Comparison of ENCODE assay signal across 1 cellular context in the genomic region with DNA sequence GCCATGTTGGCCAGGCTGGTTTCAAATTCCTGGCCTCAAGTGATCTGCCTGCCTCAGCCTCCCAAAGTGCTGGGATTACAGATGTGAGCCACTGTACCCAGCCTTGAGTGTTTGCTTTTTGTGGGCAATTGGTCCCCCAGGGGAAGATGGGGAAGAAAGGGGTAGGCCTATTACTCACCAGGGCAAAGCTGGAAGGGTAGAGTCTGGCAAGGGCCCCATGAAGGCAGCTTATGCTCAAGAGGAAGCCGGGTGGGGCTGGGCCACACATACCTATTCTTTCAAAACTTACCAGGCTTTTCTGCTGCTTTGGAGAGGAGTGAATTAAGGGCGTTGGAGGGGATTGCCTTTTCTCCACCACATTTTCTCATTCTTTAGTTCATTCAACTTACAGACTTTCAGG.
TF ChIP-seq lines count a peak whose summit lies in the region.

No MANE protein-coding gene starts in this region.

TF ChIP-seq in GM23338, 12 proteins besides CTCF, POLR2A, EP300 and RAD21:
- TF ChIP-seq, protein P1, sequence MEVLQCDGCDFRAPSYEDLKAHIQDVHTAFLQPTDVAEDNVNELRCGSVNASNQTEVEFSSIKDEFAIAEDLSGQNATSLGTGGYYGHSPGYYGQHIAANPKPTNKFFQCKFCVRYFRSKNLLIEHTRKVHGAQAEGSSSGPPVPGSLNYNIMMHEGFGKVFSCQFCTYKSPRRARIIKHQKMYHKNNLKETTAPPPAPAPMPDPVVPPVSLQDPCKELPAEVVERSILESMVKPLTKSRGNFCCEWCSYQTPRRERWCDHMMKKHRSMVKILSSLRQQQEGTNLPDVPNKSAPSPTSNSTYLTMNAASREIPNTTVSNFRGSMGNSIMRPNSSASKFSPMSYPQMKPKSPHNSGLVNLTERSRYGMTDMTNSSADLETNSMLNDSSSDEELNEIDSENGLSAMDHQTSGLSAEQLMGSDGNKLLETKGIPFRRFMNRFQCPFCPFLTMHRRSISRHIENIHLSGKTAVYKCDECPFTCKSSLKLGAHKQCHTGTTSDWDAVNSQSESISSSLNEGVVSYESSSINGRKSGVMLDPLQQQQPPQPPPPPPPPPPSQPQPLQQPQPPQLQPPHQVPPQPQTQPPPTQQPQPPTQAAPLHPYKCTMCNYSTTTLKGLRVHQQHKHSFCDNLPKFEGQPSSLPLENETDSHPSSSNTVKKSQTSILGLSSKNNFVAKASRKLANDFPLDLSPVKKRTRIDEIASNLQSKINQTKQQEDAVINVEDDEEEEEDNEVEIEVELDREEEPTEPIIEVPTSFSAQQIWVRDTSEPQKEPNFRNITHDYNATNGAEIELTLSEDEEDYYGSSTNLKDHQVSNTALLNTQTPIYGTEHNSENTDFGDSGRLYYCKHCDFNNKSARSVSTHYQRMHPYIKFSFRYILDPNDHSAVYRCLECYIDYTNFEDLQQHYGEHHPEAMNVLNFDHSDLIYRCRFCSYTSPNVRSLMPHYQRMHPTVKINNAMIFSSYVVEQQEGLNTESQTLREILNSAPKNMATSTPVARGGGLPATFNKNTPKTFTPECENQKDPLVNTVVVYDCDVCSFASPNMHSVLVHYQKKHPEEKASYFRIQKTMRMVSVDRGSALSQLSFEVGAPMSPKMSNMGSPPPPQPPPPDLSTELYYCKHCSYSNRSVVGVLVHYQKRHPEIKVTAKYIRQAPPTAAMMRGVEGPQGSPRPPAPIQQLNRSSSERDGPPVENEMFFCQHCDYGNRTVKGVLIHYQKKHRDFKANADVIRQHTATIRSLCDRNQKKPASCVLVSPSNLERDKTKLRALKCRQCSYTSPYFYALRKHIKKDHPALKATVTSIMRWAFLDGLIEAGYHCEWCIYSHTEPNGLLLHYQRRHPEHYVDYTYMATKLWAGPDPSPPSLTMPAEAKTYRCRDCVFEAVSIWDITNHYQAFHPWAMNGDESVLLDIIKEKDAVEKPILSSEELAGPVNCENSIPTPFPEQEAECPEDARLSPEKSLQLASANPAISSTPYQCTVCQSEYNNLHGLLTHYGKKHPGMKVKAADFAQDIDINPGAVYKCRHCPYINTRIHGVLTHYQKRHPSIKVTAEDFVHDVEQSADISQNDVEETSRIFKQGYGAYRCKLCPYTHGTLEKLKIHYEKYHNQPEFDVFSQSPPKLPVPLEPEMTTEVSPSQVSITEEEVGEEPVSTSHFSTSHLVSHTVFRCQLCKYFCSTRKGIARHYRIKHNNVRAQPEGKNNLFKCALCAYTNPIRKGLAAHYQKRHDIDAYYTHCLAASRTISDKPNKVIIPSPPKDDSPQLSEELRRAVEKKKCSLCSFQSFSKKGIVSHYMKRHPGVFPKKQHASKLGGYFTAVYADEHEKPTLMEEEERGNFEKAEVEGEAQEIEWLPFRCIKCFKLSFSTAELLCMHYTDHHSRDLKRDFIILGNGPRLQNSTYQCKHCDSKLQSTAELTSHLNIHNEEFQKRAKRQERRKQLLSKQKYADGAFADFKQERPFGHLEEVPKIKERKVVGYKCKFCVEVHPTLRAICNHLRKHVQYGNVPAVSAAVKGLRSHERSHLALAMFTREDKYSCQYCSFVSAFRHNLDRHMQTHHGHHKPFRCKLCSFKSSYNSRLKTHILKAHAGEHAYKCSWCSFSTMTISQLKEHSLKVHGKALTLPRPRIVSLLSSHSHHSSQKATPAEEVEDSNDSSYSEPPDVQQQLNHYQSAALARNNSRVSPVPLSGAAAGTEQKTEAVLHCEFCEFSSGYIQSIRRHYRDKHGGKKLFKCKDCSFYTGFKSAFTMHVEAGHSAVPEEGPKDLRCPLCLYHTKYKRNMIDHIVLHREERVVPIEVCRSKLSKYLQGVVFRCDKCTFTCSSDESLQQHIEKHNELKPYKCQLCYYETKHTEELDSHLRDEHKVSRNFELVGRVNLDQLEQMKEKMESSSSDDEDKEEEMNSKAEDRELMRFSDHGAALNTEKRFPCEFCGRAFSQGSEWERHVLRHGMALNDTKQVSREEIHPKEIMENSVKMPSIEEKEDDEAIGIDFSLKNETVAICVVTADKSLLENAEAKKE (CRISPR knock-in tag; IDR thresholded peaks at IDR 0.05): no peak
- TF ChIP-seq, protein P2, sequence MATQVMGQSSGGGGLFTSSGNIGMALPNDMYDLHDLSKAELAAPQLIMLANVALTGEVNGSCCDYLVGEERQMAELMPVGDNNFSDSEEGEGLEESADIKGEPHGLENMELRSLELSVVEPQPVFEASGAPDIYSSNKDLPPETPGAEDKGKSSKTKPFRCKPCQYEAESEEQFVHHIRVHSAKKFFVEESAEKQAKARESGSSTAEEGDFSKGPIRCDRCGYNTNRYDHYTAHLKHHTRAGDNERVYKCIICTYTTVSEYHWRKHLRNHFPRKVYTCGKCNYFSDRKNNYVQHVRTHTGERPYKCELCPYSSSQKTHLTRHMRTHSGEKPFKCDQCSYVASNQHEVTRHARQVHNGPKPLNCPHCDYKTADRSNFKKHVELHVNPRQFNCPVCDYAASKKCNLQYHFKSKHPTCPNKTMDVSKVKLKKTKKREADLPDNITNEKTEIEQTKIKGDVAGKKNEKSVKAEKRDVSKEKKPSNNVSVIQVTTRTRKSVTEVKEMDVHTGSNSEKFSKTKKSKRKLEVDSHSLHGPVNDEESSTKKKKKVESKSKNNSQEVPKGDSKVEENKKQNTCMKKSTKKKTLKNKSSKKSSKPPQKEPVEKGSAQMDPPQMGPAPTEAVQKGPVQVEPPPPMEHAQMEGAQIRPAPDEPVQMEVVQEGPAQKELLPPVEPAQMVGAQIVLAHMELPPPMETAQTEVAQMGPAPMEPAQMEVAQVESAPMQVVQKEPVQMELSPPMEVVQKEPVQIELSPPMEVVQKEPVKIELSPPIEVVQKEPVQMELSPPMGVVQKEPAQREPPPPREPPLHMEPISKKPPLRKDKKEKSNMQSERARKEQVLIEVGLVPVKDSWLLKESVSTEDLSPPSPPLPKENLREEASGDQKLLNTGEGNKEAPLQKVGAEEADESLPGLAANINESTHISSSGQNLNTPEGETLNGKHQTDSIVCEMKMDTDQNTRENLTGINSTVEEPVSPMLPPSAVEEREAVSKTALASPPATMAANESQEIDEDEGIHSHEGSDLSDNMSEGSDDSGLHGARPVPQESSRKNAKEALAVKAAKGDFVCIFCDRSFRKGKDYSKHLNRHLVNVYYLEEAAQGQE (IDR thresholded peaks at IDR 0.05; ENCODE audit: unreplicated experiment): no peak
- TF ChIP-seq JUNB (IDR thresholded peaks at IDR 0.05; ENCODE audit: unreplicated experiment) (no peak), CREB1 (CRISPR knock-in tag; IDR thresholded peaks at IDR 0.05; ENCODE audit: low read depth) (no peak), ZNF114 (CRISPR knock-in tag; IDR thresholded peaks at IDR 0.05) (no peak), EZH2 (IDR thresholded peaks at IDR 0.05; ENCODE audit: low read depth, unreplicated experiment) (no peak), POLR2AphosphoS5 (IDR thresholded peaks at IDR 0.05; ENCODE audit: low read depth) (no peak), ZNF331 (CRISPR knock-in tag; IDR thresholded peaks at IDR 0.05; ENCODE audit: low read depth) (no peak), NANOG (IDR thresholded peaks at IDR 0.05; ENCODE audit: borderline replicate concordance) (no peak), EZH2phosphoT487 (IDR thresholded peaks at IDR 0.05; ENCODE audit: unreplicated experiment) (no peak), STAT1 (IDR thresholded peaks at IDR 0.05; ENCODE audit: unreplicated experiment) (no peak)
- TF ChIP-seq, protein P3, sequence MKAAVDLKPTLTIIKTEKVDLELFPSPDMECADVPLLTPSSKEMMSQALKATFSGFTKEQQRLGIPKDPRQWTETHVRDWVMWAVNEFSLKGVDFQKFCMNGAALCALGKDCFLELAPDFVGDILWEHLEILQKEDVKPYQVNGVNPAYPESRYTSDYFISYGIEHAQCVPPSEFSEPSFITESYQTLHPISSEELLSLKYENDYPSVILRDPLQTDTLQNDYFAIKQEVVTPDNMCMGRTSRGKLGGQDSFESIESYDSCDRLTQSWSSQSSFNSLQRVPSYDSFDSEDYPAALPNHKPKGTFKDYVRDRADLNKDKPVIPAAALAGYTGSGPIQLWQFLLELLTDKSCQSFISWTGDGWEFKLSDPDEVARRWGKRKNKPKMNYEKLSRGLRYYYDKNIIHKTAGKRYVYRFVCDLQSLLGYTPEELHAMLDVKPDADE (IDR thresholded peaks at IDR 0.05): no peak
